Comparison of ENCODE assay signal across 8 cellular contexts in genomic region chrX:11664211-11664888, GRCh38. TPM values are rescaled to one million over a fixed set of nuclear protein-coding genes. Genes with fewer than 3 reads are reported as not detected.
DNase-seq lines count a peak whose midpoint lies in the region; ATAC-seq and TF ChIP-seq lines count a peak whose summit lies in the region.

No MANE protein-coding gene starts in this region.

- H3K79me2 ChIP-seq in PC-3 (ENCODE audit: low read length) (no peaks in the 10 kb centered on the region), trophoblast cell (ENCODE audit: control insufficient read depth, insufficient read depth, low read length, poor library complexity) (no peaks in the 10 kb centered on the region)

- H3K27me3 ChIP-seq in PC-3 (ENCODE audit: low read length) (peaks cover 83% of the 10 kb centered on the region), trophoblast cell (ENCODE audit: insufficient read depth, low read length) (peaks cover 7% of the 10 kb centered on the region)

- H3K4me1 ChIP-seq in PC-3 (ENCODE audit: insufficient read depth, low read length) (no peaks in the 10 kb centered on the region), trophoblast cell (ENCODE audit: control insufficient read depth in 1 of 2, insufficient read depth in 2 of 2, low read length in 2 of 2) (peaks cover 3 to 10% of the 10 kb centered on the region in 2 experiments)

- intact Hi-C loops in PC-3 (cut with micrococcal nuclease) (no loop called here), Right ventricle myocardium superior (cut with DNase I) (no loop called here)

- no peak overlapping the region for H3K18ac ChIP-seq in trophoblast cell (ENCODE audit: low read length)

- H3K4ac ChIP-seq in trophoblast cell (ENCODE audit: low read depth, low read length), result no peak overlapping the region

- no peak overlapping the region for H3K23ac ChIP-seq in trophoblast cell (ENCODE audit: low read length)

- H3K36me3 ChIP-seq in PC-3 (ENCODE audit: low read depth, low read length) (no peaks in the 10 kb centered on the region), trophoblast cell (ENCODE audit: control insufficient read depth in 1 of 2, insufficient read depth in 2 of 2, low read length in 2 of 2) (no peaks in the 10 kb centered on the region)

- CTCF ChIA-PET in PC-3 (lab: Charles Lee), result no interaction called here

- H3K27ac ChIP-seq in PC-3 (ENCODE audit: low read length) (no peak overlapping the region), trophoblast cell (ENCODE audit: low read depth, low read length) (no peak overlapping the region)

- H3K9me3 ChIP-seq in PC-3 (ENCODE audit: low read length) (no peaks in the 10 kb centered on the region), trophoblast cell (ENCODE audit: insufficient read depth, low read depth, low read length) (no peaks in the 10 kb centered on the region)

- no peak overlapping the region for H4K12ac ChIP-seq in trophoblast cell (ENCODE audit: low read depth, low read length)

- no peak overlapping the region for H3K14ac ChIP-seq in trophoblast cell (ENCODE audit: low read length)

- H3K4me3 ChIP-seq in PC-3 (ENCODE audit: low read length) (peak overlapping the region; percentile 66; the same call in 1 of the 2 replicates), trophoblast cell (ENCODE audit: low read depth, low read length) (peak overlapping the region; percentile 73)

- H2AFZ ChIP-seq in PC-3 (ENCODE audit: low read length) (peak overlapping the region; percentile 72; the same call in 1 of the 2 replicates), trophoblast cell (ENCODE audit: insufficient read depth, low read length, poor library complexity) (no peak overlapping the region)

- no peak overlapping the region for H2BK12ac ChIP-seq in trophoblast cell (ENCODE audit: low read length)

- POLR2A ChIA-PET in PC-3 (lab: Charles Lee; ENCODE audit: unreplicated experiment), result no interaction called here

- H4K20me1 ChIP-seq in PC-3 (ENCODE audit: low read length), result no peaks in the 10 kb centered on the region

- ATAC-seq in PC-3 (peak; percentile 12; the same call in 1 of the 2 replicates), Right ventricle myocardium superior (ENCODE audit: poor library complexity) (peak; percentile 40)

- H3K4me2 ChIP-seq in PC-3 (ENCODE audit: low read length) (peak overlapping the region; percentile 81), trophoblast cell (ENCODE audit: low read length) (peak overlapping the region; percentile 98)

- H4K91ac ChIP-seq in trophoblast cell (ENCODE audit: low read depth, low read length), result no peak overlapping the region

- no peaks in the 10 kb centered on the region for H3K79me1 ChIP-seq in trophoblast cell (ENCODE audit: low read length)

- BruUV-seq in PC-3 (replicated peaks; lab: Mats Ljungman, UMichigan), result no TSS peak

- no peak overlapping the region for H2BK120ac ChIP-seq in trophoblast cell (ENCODE audit: insufficient read depth, low read length, poor library complexity)

- no peaks in the 10 kb centered on the region for H3K9me2 ChIP-seq in PC-3 (replicated peaks; ENCODE audit: low read length)

- H2BK5ac ChIP-seq in trophoblast cell (ENCODE audit: low read depth, low read length, poor library complexity), result no peak overlapping the region

- DNase-seq in EH (ENCODE audit: low read depth) (peak; percentile 6), PC-3 (no peak), Right ventricle myocardium superior (peak; percentile 40), trophoblast cell (peak in 1 of 2 donors; percentile 10), superior temporal gyrus (ENCODE audit: extremely low spot score) (no peak), T-helper 9 cell (no peak), pons (ENCODE audit: low spot score) (no peak), GM19240 (ENCODE audit: insufficient read length, low spot score) (no peak)

- no CpG with 5 or more reads among the region's 55 CpGs for WGBS in trophoblast cell (ENCODE audit: extremely low coverage, insufficient coverage, insufficient read length)

- H4K8ac ChIP-seq in trophoblast cell (ENCODE audit: low read depth, low read length), result no peak overlapping the region

- H2AK5ac ChIP-seq in trophoblast cell (ENCODE audit: low read length), result no peak overlapping the region

- TF ChIP-seq CTCF in PC-3 (conservative IDR thresholded peaks at IDR 0.05; ENCODE audit: low read depth, low read length), result no peak

- H3F3A ChIP-seq in PC-3 (ENCODE audit: low read length, unreplicated experiment), result no peaks in the 10 kb centered on the region

- H3K9ac ChIP-seq in PC-3 (ENCODE audit: low read length) (no peak overlapping the region), trophoblast cell (ENCODE audit: low read length) (peak overlapping the region; percentile 34)

RNA-seq across cellular contexts. Expression of gene ARHGAP6, which starts 1.4 kb away (rescaled TPM):
- 2.1 and 2.8 TPM in 2 replicates for total RNA-seq in PC-3 (2014; rRNA removed)
- 2.7 TPM for total RNA-seq in Right ventricle myocardium superior
- polyA plus RNA-seq in trophoblast cell (2013), result 0.96 and 1.0 TPM in 2 replicates

Comparison
In these comparisons a context has a peak if more than half of its experiments do, and no peak if none do; other contexts are left out.
1. DNase-seq: peak in EH (single experiment) and Right ventricle myocardium superior (single experiment); none in PC-3 (single experiment), superior temporal gyrus (single experiment), T-helper 9 cell (single experiment), pons (single experiment) and GM19240 (single experiment).